Comparison of ENCODE assay signal across 8 cellular contexts in genomic region chr3:132268956-132269355, GRCh38. TPM values are rescaled to one million over a fixed set of nuclear protein-coding genes. Genes with fewer than 3 reads are reported as not detected.
A peak's percentile ranks its signal among the peaks of the same experiment; 100 is the strongest.
DNase-seq lines count a peak whose midpoint lies in the region; TF ChIP-seq lines count a peak whose summit lies in the region.
"Had no signal": no experiment of that assay in that cellular context is flagged by ENCODE, and none has a peak within 500 bp of the region (broad histone marks: within the 10 kb centered on the region; RNA-seq: fewer than 3 reads in every experiment).

No MANE protein-coding gene starts in this region.

- H3K36me3 Mint-ChIP-seq in neural progenitor cell: no peaks in the 10 kb centered on the region

- H3K36me3 ChIP-seq in brain microvascular endothelial cell (replicated peaks) (no peaks in the 10 kb centered on the region), neural progenitor cell (no peaks in the 10 kb centered on the region)

- H3K27me3 ChIP-seq in brain microvascular endothelial cell (replicated peaks) (no peaks in the 10 kb centered on the region), neural progenitor cell (no peaks in the 10 kb centered on the region)

- no peak overlapping the region for H3K27ac Mint-ChIP-seq in neural progenitor cell
- H3K27ac Mint-ChIP-seq: activated T-helper 2 cell treated with anti-CD3 and anti-CD28 coated beads, Interferon-gamma antibody, Interleukin-2, Interleukin-4, amounts not matched to agents 10 μg/mL and 5 μg/mL and 100 μg/mL, durations not matched to agents 14 hours and 24 hours and 36 hours had no signal

- H3K4me3 ChIP-seq in brain microvascular endothelial cell (ENCODE audit: low read depth, low read length) (no peak overlapping the region), neural progenitor cell (no peak overlapping the region)

- no peak overlapping the region for H2AFZ ChIP-seq in neural progenitor cell (replicated peaks)

- DNase-seq in GM03348 (ENCODE audit: low spot score) (peak; percentile 38), Kasumi-1 (lab: John Stamatoyannopoulos, UW) (peak; percentile 33), brain microvascular endothelial cell (no peak), neural progenitor cell (ENCODE audit: low spot score) (peak; percentile 48), COR-L47 (lab: John Stamatoyannopoulos, UW) (no peak), germinal center (ENCODE audit: low spot score) (no peak), retina (no peak)

- no peaks in the 10 kb centered on the region for H4K20me1 ChIP-seq in neural progenitor cell (ENCODE audit: low read depth)

- no peak overlapping the region for H3K4me2 ChIP-seq in neural progenitor cell

- no peaks in the 10 kb centered on the region for H3K9me3 Mint-ChIP-seq in neural progenitor cell
- H3K9me3 Mint-ChIP-seq: activated T-helper 2 cell treated with anti-CD3 and anti-CD28 coated beads, Interferon-gamma antibody, Interleukin-2, Interleukin-4, amounts not matched to agents 10 μg/mL and 5 μg/mL and 100 μg/mL, durations not matched to agents 14 hours and 24 hours and 36 hours had no signal

- no peaks in the 10 kb centered on the region for H3K4me1 ChIP-seq in neural progenitor cell

- TF ChIP-seq CTCF in brain microvascular endothelial cell (IDR thresholded peaks at IDR 0.05; ENCODE audit: low read depth, low read length, missing control alignments): peak; percentile 63
- TF ChIP-seq CTCF in neural progenitor cell (IDR thresholded peaks at IDR 0.05): peak; percentile 57

- no peak overlapping the region for H3K9ac ChIP-seq in neural progenitor cell

- H3K9me3 ChIP-seq in neural progenitor cell (ENCODE audit: low read depth): no peaks in the 10 kb centered on the region

- no peak overlapping the region for H3K4me3 Mint-ChIP-seq in neural progenitor cell

- in situ Hi-C loops in brain microvascular endothelial cell (cut with HindIII; ENCODE audit: low pct_ligation_motif_present, low sequenced_read_pairs): no loop called here

- no peaks in the 10 kb centered on the region for H3K4me1 Mint-ChIP-seq in neural progenitor cell

- H3K27me3 Mint-ChIP-seq in neural progenitor cell (ENCODE audit: insufficient read depth, low read depth): no peaks in the 10 kb centered on the region

- H3K79me2 ChIP-seq in neural progenitor cell (ENCODE audit: low read depth): no peaks in the 10 kb centered on the region

- H3K27ac ChIP-seq in brain microvascular endothelial cell (no peak overlapping the region), neural progenitor cell (no peak overlapping the region)

- H3F3A ChIP-seq in neural progenitor cell (ENCODE audit: low read depth): peaks cover 4% of the 10 kb centered on the region

RNA-seq across cellular contexts. Expression of gene ACP3, which starts 48.3 kb away (rescaled TPM):
- total RNA-seq in neural progenitor cell (ENCODE audit: low replicate concordance): not detected in 2 replicates
- total RNA-seq: activated T-helper 2 cell treated with anti-CD3 and anti-CD28 coated beads, Interferon-gamma antibody, Interleukin-2, Interleukin-4, amounts not matched to agents 10 μg/mL and 5 μg/mL and 100 μg/mL, durations not matched to agents 14 hours and 24 hours and 36 hours had no signal

Comparison
In these comparisons a context has a peak if more than half of its experiments do, and no peak if none do; other contexts are left out.
1. DNase-seq: peak in GM03348 (single experiment), Kasumi-1 (2 of 2) and neural progenitor cell (single experiment); none in brain microvascular endothelial cell (single experiment), COR-L47 (single experiment), germinal center (single experiment) and retina (single experiment).